Comparison of ENCODE assay signal across 1 cellular context in genomic region chr19:5956728-5957127, GRCh38.
TF ChIP-seq lines count a peak whose summit lies in the region.

No MANE protein-coding gene starts in this region.

TF ChIP-seq in HepG2, 621 proteins besides CTCF, POLR2A, EP300 and RAD21:
- TF ChIP-seq AGO1 (IDR thresholded peaks at IDR 0.05; ENCODE audit: low read depth, low read length, poor library complexity, severe bottlenecking) (no peak), POLR2G (IDR thresholded peaks at IDR 0.05; ENCODE audit: low read depth, low read length) (no peak), ZNF768 (CRISPR knock-in tag; IDR thresholded peaks at IDR 0.05) (no peak), ZBTB38 (CRISPR knock-in tag; IDR thresholded peaks at IDR 0.05) (peak; percentile 90; the same call in 1 of the 2 replicates), HNRNPL (IDR thresholded peaks at IDR 0.05; ENCODE audit: low read depth, low read length) (0 out of 2 replicates have a peak, but pooled peaks have one; percentile 72), PREB (CRISPR knock-in tag; IDR thresholded peaks at IDR 0.05) (no peak), CAMTA2 (CRISPR knock-in tag; IDR thresholded peaks at IDR 0.05; ENCODE audit: borderline replicate concordance) (no peak), NCOR1 (IDR thresholded peaks at IDR 0.05; ENCODE audit: borderline replicate concordance, low read length) (no peak), NCOA1 (CRISPR knock-in tag; IDR thresholded peaks at IDR 0.05) (no peak), YEATS4 (CRISPR knock-in tag; IDR thresholded peaks at IDR 0.05; ENCODE audit: borderline replicate concordance) (no peak), GFI1 (CRISPR knock-in tag; IDR thresholded peaks at IDR 0.05; ENCODE audit: borderline replicate concordance) (no peak), DR1 (CRISPR knock-in tag; IDR thresholded peaks at IDR 0.05) (no peak), RBM22 (optimal IDR thresholded peaks at IDR 0.05; ENCODE audit: low read length) (peak; percentile 14), IRF2 (CRISPR knock-in tag; IDR thresholded peaks at IDR 0.05) (no peak), ZBTB33 (CRISPR knock-in tag; IDR thresholded peaks at IDR 0.05) (peak; percentile 63; the same call in 1 of the 2 replicates), RXRB (CRISPR knock-in tag; IDR thresholded peaks at IDR 0.05; ENCODE audit: borderline replicate concordance) (no peak), ZNF687 (CRISPR knock-in tag; IDR thresholded peaks at IDR 0.05) (peak; percentile 48), ZBTB4 (CRISPR knock-in tag; IDR thresholded peaks at IDR 0.05; ENCODE audit: borderline replicate concordance) (no peak), NFATC3 (CRISPR knock-in tag; IDR thresholded peaks at IDR 0.05) (no peak), TBP (CRISPR knock-in tag; IDR thresholded peaks at IDR 0.05) (no peak), THAP9 (CRISPR knock-in tag; IDR thresholded peaks at IDR 0.05; ENCODE audit: borderline replicate concordance) (0 out of 2 replicates have a peak, but pooled peaks have one; percentile 28)
TF ChIP-seq in HepG2: peak in this region for 6.
